ENCODE assay signal across 28 cellular contexts in the genomic region with DNA sequence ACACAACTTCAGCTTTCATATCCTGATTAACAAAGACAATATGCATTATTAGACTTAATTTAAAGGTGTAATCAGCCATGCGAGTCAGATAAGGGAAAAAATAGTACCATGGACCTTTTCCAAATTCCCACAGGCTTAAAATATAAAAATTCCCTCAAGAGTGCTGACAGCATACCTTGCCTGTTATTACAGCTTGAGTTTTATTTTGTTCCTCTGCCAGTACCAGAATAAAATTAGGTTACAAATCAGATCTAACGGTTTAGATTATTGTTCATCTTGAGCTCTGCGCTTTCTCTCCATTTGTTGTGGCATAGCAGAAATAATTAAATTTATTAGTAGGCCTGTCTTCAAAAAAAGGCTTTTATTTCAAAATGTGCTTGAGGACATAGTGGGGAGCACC.
"Had no signal": no experiment of that assay in that cellular context is flagged by ENCODE, and none has a peak within 500 bp of the region (broad histone marks: within the 10 kb centered on the region; RNA-seq: fewer than 3 reads in every experiment).

No MANE protein-coding gene starts in this region.

- H3K9me3 ChIP-seq: colonic mucosa, esophagus muscularis mucosa, gastroesophageal sphincter, mucosa of descending colon, psoas muscle, right lobe of liver, suprapubic skin, vagina had no signal

- H2AFZ ChIP-seq: neural progenitor cell had no signal

- ATAC-seq: foreskin keratinocyte; gastroesophageal sphincter; mucosa of descending colon; naive thymus-derived CD4-positive, alpha-beta T cell; right lobe of liver; stimulated activated naive CD8-positive, alpha-beta T cell treated with anti-CD3 and anti-CD28 coated beads, Interleukin-15, amount 100 ng/mL, for 72 hours had no signal

- H3K36me3 ChIP-seq: colonic mucosa, esophagus muscularis mucosa, gastroesophageal sphincter, neural progenitor cell, right lobe of liver, suprapubic skin, vagina had no signal

- H3K4me1 ChIP-seq: colonic mucosa, foreskin keratinocyte had no signal

- H3K27me3 ChIP-seq: colonic mucosa, esophagus muscularis mucosa, foreskin keratinocyte, gastroesophageal sphincter, neural progenitor cell, right lobe of liver, suprapubic skin, vagina had no signal

- H3K4me2 ChIP-seq: neural progenitor cell had no signal

- DNase-seq: colonic mucosa; dermis blood vessel endothelial cell; effector memory CD4-positive, alpha-beta T cell; foreskin keratinocyte; hypothalamus; immature natural killer cell; islet precursor cell; kidney glomerular epithelial cell; mesenchymal stem cell; mucosa of descending colon; naive thymus-derived CD4-positive, alpha-beta T cell; nucleus accumbens; posterior cingulate gyrus; psoas muscle; right lobe of liver; stimulated activated CD4-positive, alpha-beta T cell treated with anti-CD3 and anti-CD28 coated beads, Interleukin-12 subunit alpha, Interleukin-12 subunit beta, amount 100 ng/mL, for 4 hours; stimulated activated CD4-positive, alpha-beta T cell treated with anti-CD3 and anti-CD28 coated beads, Interleukin-1b, Interleukin-23, amount 100 ng/mL, for 48 hours; stimulated activated CD4-positive, alpha-beta T cell treated with anti-CD3 and anti-CD28 coated beads, Interleukin-4, amount 100 ng/mL, for 1 hour; stimulated activated CD8-positive, alpha-beta memory T cell treated with anti-CD3 and anti-CD28 coated beads, Interleukin-4, amount 100 ng/mL, for 48 hours; stimulated activated naive CD4-positive, alpha-beta T cell; stimulated activated naive CD8-positive, alpha-beta T cell treated with anti-CD3 and anti-CD28 coated beads, Interleukin-15, amount 100 ng/mL, for 72 hours; trophoblast cell had no signal

- H3K4me3 ChIP-seq: colonic mucosa, esophagus muscularis mucosa, gastroesophageal sphincter, mucosa of descending colon, neural progenitor cell, psoas muscle, right lobe of liver, smooth muscle cell, suprapubic skin, vagina had no signal

- H3K9ac ChIP-seq: neural progenitor cell had no signal

- H3K27ac ChIP-seq: colonic mucosa, esophagus muscularis mucosa, foreskin keratinocyte, neural progenitor cell, psoas muscle, right lobe of liver, suprapubic skin, vagina had no signal
